ENCODE assay signal across 10 cellular contexts in genomic region chr2:191650896-191651773, GRCh38. TPM values are rescaled to one million over a fixed set of nuclear protein-coding genes. Genes with fewer than 3 reads are reported as not detected.
DNase-seq lines count a peak whose midpoint lies in the region; ATAC-seq and TF ChIP-seq lines count a peak whose summit lies in the region.
"Had no signal": no experiment of that assay in that cellular context is flagged by ENCODE, and none has a peak within 500 bp of the region (broad histone marks: within the 10 kb centered on the region; RNA-seq: fewer than 3 reads in every experiment).

No MANE protein-coding gene starts in this region.

- no peaks in the 10 kb centered on the region for H3K36me3 ChIP-seq in HCT116 (ENCODE audit: control insufficient read depth in 1 of 2, insufficient read depth in 2 of 2, low read length in 2 of 2)

- H3K4me1 ChIP-seq in HCT116 (ENCODE audit: control insufficient read depth in 1 of 2, insufficient read depth in 2 of 2, low read length in 2 of 2), result no peaks in the 10 kb centered on the region

- H3K27me3 ChIP-seq in HCT116 (ENCODE audit: insufficient read depth, low read length), result no peaks in the 10 kb centered on the region

- ATAC-seq in HCT116 (no peak), HG03565 (IDR thresholded peaks at IDR 0.05; ENCODE audit: unreplicated experiment) (peak; percentile 97), left lobe of liver (no peak)
- ATAC-seq in stimulated activated effector memory CD8-positive, alpha-beta T cell treated with anti-CD3 and anti-CD28 coated beads, Interleukin-12 subunit alpha, Interleukin-12 subunit beta, amount 100 ng/mL, for 72 hours, result peak; percentile 94

- BruUV-seq in HCT116 (replicated peaks; lab: Mats Ljungman, UMichigan), result no TSS peak

- TF ChIP-seq POLR2A in HCT116 (IDR thresholded peaks at IDR 0.05; ENCODE audit: borderline replicate concordance, extremely low read depth, insufficient read depth, insufficient read length), result no peak

- peaks cover 15% of the 10 kb centered on the region for H3K4me1 Mint-ChIP-seq in activated T-cell treated with anti-CD3 and anti-CD28 coated beads, Interleukin-2, amount 50 U/mL, for 24 hours (ENCODE audit: low read depth)
- H3K4me1 Mint-ChIP-seq in stimulated activated effector memory CD8-positive, alpha-beta T cell treated with anti-CD3 and anti-CD28 coated beads, Interleukin-12 subunit alpha, Interleukin-12 subunit beta, amount 100 ng/mL, for 72 hours, result peaks cover 12% of the 10 kb centered on the region

- H3K9me3 Mint-ChIP-seq in activated T-cell treated with anti-CD3 and anti-CD28 coated beads, Interleukin-2, amount 50 U/mL, for 24 hours, result no peaks in the 10 kb centered on the region
- no peaks in the 10 kb centered on the region for H3K9me3 Mint-ChIP-seq in stimulated activated effector memory CD8-positive, alpha-beta T cell treated with anti-CD3 and anti-CD28 coated beads, Interleukin-12 subunit alpha, Interleukin-12 subunit beta, amount 100 ng/mL, for 72 hours

- no peak for DNase-seq in activated T-cell treated with anti-CD3 and anti-CD28 coated beads, Interleukin-2, amount 50 U/mL, for 24 hours
- DNase-seq in activated T-cell treated with anti-CD3 and anti-CD28 coated beads for 4 hours (no peak), HCT116 (ENCODE audit: low read depth, low spot score) (no peak), ACHN (no peak), left lobe of liver (ENCODE audit: low spot score) (no peak), Kasumi-1 (lab: John Stamatoyannopoulos, UW) (no peak)
- DNase-seq in stimulated activated effector memory CD8-positive, alpha-beta T cell treated with anti-CD3 and anti-CD28 coated beads, Interleukin-12 subunit alpha, Interleukin-12 subunit beta, amount 100 ng/mL, for 72 hours (ENCODE audit: low spot score in 2 of 2), result peak in 1 of 2 donors; percentile 68
- DNase-seq: NK-92 treated with Interleukin-12 subunit alpha and Interleukin-12 subunit beta, amount 100 ng/mL, for 24 hours had no signal

- H3K9me3 ChIP-seq in HCT116 (ENCODE audit: control insufficient read depth in 1 of 2, insufficient read depth in 1 of 2, low read depth in 1 of 2, low read length in 2 of 2), result no peaks in the 10 kb centered on the region

- no peaks in the 10 kb centered on the region for H3K27me3 Mint-ChIP-seq in activated T-cell treated with anti-CD3 and anti-CD28 coated beads, Interleukin-2, amount 50 U/mL, for 24 hours

- RAD21 ChIA-PET in HCT116 (lab: Charles Lee; ENCODE audit: low non-redundant PET in 1 of 2, low total read pairs in 2 of 2, uncharacterized antibody in 2 of 2, unreplicated experiment in 2 of 2), result no interaction called here

- no peak overlapping the region for H3K27ac ChIP-seq in HCT116 (ENCODE audit: low read depth, low read length)
- H3K27ac ChIP-seq: HL-60 had no signal

- CTCF ChIA-PET in HCT116 (lab: Charles Lee), result no interaction called here

- no peaks in the 10 kb centered on the region for H3K79me2 ChIP-seq in HCT116 (ENCODE audit: insufficient read depth, low read length)

- no peak for TF ChIP-seq RAD21 in HCT116 (IDR thresholded peaks at IDR 0.05; ENCODE audit: low read depth)

- H3K4me3 ChIP-seq in HCT116 (replicated peaks in 1 of 2; ENCODE audit: low read depth in 1 of 2, low read length in 2 of 2), result no peak overlapping the region

- no peaks in the 10 kb centered on the region for H3K9me2 ChIP-seq in HCT116 (ENCODE audit: insufficient read depth)

- intact Hi-C loops in HCT116 (cut with micrococcal nuclease), result no loop called here

- no peak overlapping the region for H3K4me3 Mint-ChIP-seq in activated T-cell treated with anti-CD3 and anti-CD28 coated beads, Interleukin-2, amount 50 U/mL, for 24 hours
- peak overlapping the region; percentile 11 for H3K4me3 Mint-ChIP-seq in stimulated activated effector memory CD8-positive, alpha-beta T cell treated with anti-CD3 and anti-CD28 coated beads, Interleukin-12 subunit alpha, Interleukin-12 subunit beta, amount 100 ng/mL, for 72 hours

- no peak for TF ChIP-seq CTCF in HCT116 (IDR thresholded peaks at IDR 0.05 in 2 of 3, conservative IDR thresholded peaks at IDR 0.05 in 1 of 3; ENCODE audit: borderline replicate concordance in 1 of 3, insufficient read depth in 1 of 3, low read depth in 2 of 3, low read length in 2 of 3)

- peak overlapping the region; percentile 61 for H3K27ac Mint-ChIP-seq in activated T-cell treated with anti-CD3 and anti-CD28 coated beads, Interleukin-2, amount 50 U/mL, for 24 hours
- H3K27ac Mint-ChIP-seq in stimulated activated effector memory CD8-positive, alpha-beta T cell treated with anti-CD3 and anti-CD28 coated beads, Interleukin-12 subunit alpha, Interleukin-12 subunit beta, amount 100 ng/mL, for 72 hours, result peak overlapping the region; percentile 32

- H2AFZ ChIP-seq in HCT116 (ENCODE audit: low read depth, low read length, poor library complexity, severe bottlenecking), result peak overlapping the region; percentile 14

- no peaks in the 10 kb centered on the region for H4K20me1 ChIP-seq in HCT116 (ENCODE audit: insufficient read depth)

- H3K9ac ChIP-seq in HCT116 (ENCODE audit: low read length), result no peak overlapping the region

- in situ Hi-C loops in ACHN (cut with HindIII; ENCODE audit: low pct_ligation_motif_present, low pct_unique_long_range_greater_than_20kb, low sequenced_read_pairs), result no loop called here

- H3K4me2 ChIP-seq in HCT116 (ENCODE audit: low read length), result no peak overlapping the region

- no peaks in the 10 kb centered on the region for H3K36me3 Mint-ChIP-seq in activated T-cell treated with anti-CD3 and anti-CD28 coated beads, Interleukin-2, amount 50 U/mL, for 24 hours (ENCODE audit: low read depth)
- no peaks in the 10 kb centered on the region for H3K36me3 Mint-ChIP-seq in stimulated activated effector memory CD8-positive, alpha-beta T cell treated with anti-CD3 and anti-CD28 coated beads, Interleukin-12 subunit alpha, Interleukin-12 subunit beta, amount 100 ng/mL, for 72 hours

- POLR2A ChIA-PET in HCT116 (lab: Charles Lee), result no interaction called here

TF ChIP-seq in HCT116, 20 proteins besides CTCF, POLR2A, EP300 and RAD21:
- TF ChIP-seq SRF (IDR thresholded peaks at IDR 0.05; ENCODE audit: low read depth), result no peak
- TF ChIP-seq ATF3 (IDR thresholded peaks at IDR 0.05), result no peak
- TF ChIP-seq EZH2phosphoT487 (IDR thresholded peaks at IDR 0.05; ENCODE audit: borderline replicate concordance), result no peak

RNA-seq across cellular contexts. Expression of gene NABP1, which starts 26.8 kb away (rescaled TPM):
- total RNA-seq in HCT116 (2021; ENCODE audit: unreplicated experiment), result 39.3 TPM
- polyA plus RNA-seq in HCT116 (2012), result 9.4 and 14.2 TPM in 2 replicates
- 5.9 TPM for total RNA-seq in left lobe of liver

Comparison
In these comparisons a context has a peak if more than half of its experiments do, and no peak if none do; other contexts are left out.
1. ATAC-seq: peak in HG03565 (single experiment) and stimulated activated effector memory CD8-positive, alpha-beta T cell treated with anti-CD3 and anti-CD28 coated beads, Interleukin-12 subunit alpha, Interleukin-12 subunit beta, amount 100 ng/mL, for 72 hours (single experiment); none in HCT116 (single experiment) and left lobe of liver (single experiment).